21 cellular contexts compared by ENCODE assay signal in genomic region chr5:7917130-7918123, GRCh38. TPM values are rescaled to one million over a fixed set of nuclear protein-coding genes. Genes with fewer than 3 reads are reported as not detected.
DNase-seq lines count a peak whose midpoint lies in the region; ATAC-seq, FAIRE-seq and TF ChIP-seq lines count a peak whose summit lies in the region.
"Had no signal": no experiment of that assay in that cellular context is flagged by ENCODE, and none has a peak within 500 bp of the region (broad histone marks: within the 10 kb centered on the region; RNA-seq: fewer than 3 reads in every experiment).

No MANE protein-coding gene starts in this region.

- H3K4me3 ChIP-seq in HepG2 (replicated peaks in 1 of 3; ENCODE audit: insufficient read depth in 1 of 3, low read depth in 2 of 3, low read length in 3 of 3), result no peak overlapping the region
- H3K4me3 ChIP-seq in right lobe of liver, result no peak overlapping the region
- H3K4me3 ChIP-seq in K562, result no peak overlapping the region
- H3K4me3 ChIP-seq in osteoblast (ENCODE audit: insufficient read depth, low read length), result no peak overlapping the region
- H3K4me3 ChIP-seq: GM23338, HAP-1 had no signal

- intact Hi-C loops in HepG2 (cut with micrococcal nuclease; ENCODE audit: unreplicated experiment), result no loop called here
- intact Hi-C loops in right lobe of liver (cut with DNase I), result no loop called here
- intact Hi-C loops in K562 (cut with micrococcal nuclease), result no loop called here

- H3K4me1 ChIP-seq in HepG2 (ENCODE audit: insufficient read depth, low read length) (no peaks in the 10 kb centered on the region), right lobe of liver (no peaks in the 10 kb centered on the region), K562 (replicated peaks in 1 of 2; ENCODE audit: control insufficient read depth in 2 of 2, insufficient read depth in 2 of 2, low read length in 2 of 2) (no peaks in the 10 kb centered on the region), osteoblast (ENCODE audit: insufficient read depth, low read length) (peaks cover 17% of the 10 kb centered on the region)
- H3K4me1 ChIP-seq: HAP-1 had no signal

- no peak overlapping the region for H3K9ac ChIP-seq in HepG2 (ENCODE audit: insufficient read depth, low read depth, low read length)
- no peak overlapping the region for H3K9ac ChIP-seq in K562 (ENCODE audit: insufficient read depth in 1 of 2, low read depth in 2 of 2, low read length in 2 of 2)

- in situ Hi-C loops in HepG2 (cut with HindIII; ENCODE audit: extremely low pct_ligation_motif_present, low pct_unique_long_range_greater_than_20kb), result no loop called here
- in situ Hi-C loops in K562 (cut with MboI), result no loop called here

- no peak overlapping the region for H3K4me2 ChIP-seq in HepG2 (ENCODE audit: low read depth, low read length)
- H3K4me2 ChIP-seq in K562 (ENCODE audit: insufficient read depth, low read length), result no peak overlapping the region
- H3K4me2 ChIP-seq in osteoblast (ENCODE audit: insufficient read depth, low read length), result no peak overlapping the region
- H3K4me2 ChIP-seq: GM23338 had no signal

- CTCF ChIA-PET in HepG2 (lab: Yijun Ruan, JAX; ENCODE audit: low intra/inter-chr PET ratio, low total read pairs) (no interaction called here), K562 (lab: Yijun Ruan, JAX; ENCODE audit: low intra/inter-chr PET ratio) (no interaction called here)

- TF ChIP-seq RAD21 in HepG2 (CRISPR knock-in tag; IDR thresholded peaks at IDR 0.05), result no peak
- TF ChIP-seq RAD21 in K562 (CRISPR knock-in tag; conservative IDR thresholded peaks at IDR 0.05 in 1 of 2, IDR thresholded peaks at IDR 0.05 in 1 of 2), result no peak

- BruUV-seq in HepG2 (replicated peaks; lab: Mats Ljungman, UMichigan), result no TSS peak
- BruUV-seq in K562 (replicated peaks; lab: Mats Ljungman, UMichigan), result no TSS peak

- H3K27me3 ChIP-seq in HepG2 (ENCODE audit: control insufficient read depth in 1 of 2, insufficient read depth in 2 of 2, low read length in 2 of 2) (no peaks in the 10 kb centered on the region), right lobe of liver (no peaks in the 10 kb centered on the region), K562 (ENCODE audit: control insufficient read depth in 2 of 2, insufficient read depth in 2 of 2, low read length in 2 of 2) (no peaks in the 10 kb centered on the region), osteoblast (ENCODE audit: insufficient read depth, low read length) (no peaks in the 10 kb centered on the region)

- H4K20me1 ChIP-seq in HepG2 (ENCODE audit: insufficient read depth, low read length) (no peaks in the 10 kb centered on the region), K562 (replicated peaks; ENCODE audit: control insufficient read depth, insufficient read depth, low read length) (no peaks in the 10 kb centered on the region), osteoblast (ENCODE audit: insufficient read depth, low read length) (no peaks in the 10 kb centered on the region)

- ATAC-seq in HepG2, result no peak
- no peak for ATAC-seq in right lobe of liver
- no peak; the same call in 1 of the 3 replicates for ATAC-seq in K562
- no peak for ATAC-seq in GM21528 (IDR thresholded peaks at IDR 0.05; ENCODE audit: low FRiP score, unreplicated experiment)
- ATAC-seq: GM23338 had no signal

- H3K9me3 ChIP-seq in HepG2 (ENCODE audit: low read length) (peaks cover 9% of the 10 kb centered on the region; the same call in 1 of the 2 replicates), right lobe of liver (no peaks in the 10 kb centered on the region), K562 (replicated peaks; ENCODE audit: control insufficient read depth, insufficient read depth, low read depth, low read length) (no peaks in the 10 kb centered on the region), osteoblast (ENCODE audit: low read depth, low read length) (peaks cover under 1% of the 10 kb centered on the region)
- H3K9me3 ChIP-seq: HAP-1 had no signal

- H2AFZ ChIP-seq in HepG2 (ENCODE audit: low read length), result no peak overlapping the region
- no peak overlapping the region for H2AFZ ChIP-seq in K562 (ENCODE audit: low read depth, low read length)
- H2AFZ ChIP-seq in osteoblast (ENCODE audit: low read length), result no peak overlapping the region
- H2AFZ ChIP-seq: GM23338 had no signal

- TF ChIP-seq EP300 in HepG2 (IDR thresholded peaks at IDR 0.05; ENCODE audit: low read depth in 2 of 2, low read length in 2 of 2), result no peak
- TF ChIP-seq EP300 in HepG2 (CRISPR knock-in tag; IDR thresholded peaks at IDR 0.05; ENCODE audit: borderline replicate concordance), result no peak
- no peak for TF ChIP-seq EP300 in K562 (IDR thresholded peaks at IDR 0.05; ENCODE audit: low read length)

- FAIRE-seq in HepG2 (lab: Jason Lieb, UNC) (no peak), K562 (lab: Jason Lieb, UNC) (no peak)
- FAIRE-seq: A204.1, G401.6, GM12892 had no signal

- no peaks in the 10 kb centered on the region for H3K9me1 ChIP-seq in K562 (ENCODE audit: control insufficient read depth, insufficient read depth, low read length)

- POLR2A ChIA-PET in HepG2 (lab: Yijun Ruan, JAX) (no interaction called here), K562 (lab: Yijun Ruan, JAX) (interaction anchor here (1.1 kb wide), 1 partner anchor 10 kb away, joined by 3 read pairs; no protein-coding TSS in a partner anchor)

- DNase-seq in HepG2 (ENCODE audit: low spot score), result no peak
- no peak for DNase-seq in right lobe of liver
- no peak for DNase-seq in K562 (ENCODE audit: extremely low read depth in 1 of 4, low spot score in 3 of 4)
- DNase-seq in osteoblast (ENCODE audit: insufficient read length, low spot score, missing footprints), result no peak
- DNase-seq in AG20443 (ENCODE audit: low spot score), result no peak
- no peak for DNase-seq in DMS79 (lab: John Stamatoyannopoulos, UW)
- no peak for DNase-seq in NCI-H748 treated with DMSO at 0.1 percent for 48 hours (lab: John Stamatoyannopoulos, UW)
- DNase-seq: ACHN; C1 segment of cervical spinal cord; Calu3; CD4-positive, alpha-beta memory T cell; COR-L47; DND-41; HFFc6 had no signal

- H3K36me3 ChIP-seq in HepG2 (replicated peaks in 1 of 2; ENCODE audit: control insufficient read depth in 1 of 2, insufficient read depth in 2 of 2, low read length in 2 of 2), result no peaks in the 10 kb centered on the region
- H3K36me3 ChIP-seq in right lobe of liver, result no peaks in the 10 kb centered on the region
- H3K36me3 ChIP-seq in K562 (ENCODE audit: control insufficient read depth, insufficient read depth, low read length), result no peaks in the 10 kb centered on the region
- H3K36me3 ChIP-seq in osteoblast (ENCODE audit: insufficient read depth, low read length), result no peaks in the 10 kb centered on the region
- H3K36me3 ChIP-seq: HAP-1 had no signal

- H3K79me2 ChIP-seq in HepG2 (ENCODE audit: insufficient read depth, low read length) (no peaks in the 10 kb centered on the region), K562 (ENCODE audit: control insufficient read depth, insufficient read depth, low read length) (no peaks in the 10 kb centered on the region), osteoblast (ENCODE audit: insufficient read depth, low read length) (no peaks in the 10 kb centered on the region)

- H3K27ac ChIP-seq in HepG2 (ENCODE audit: extremely low read length, insufficient read depth, low read length) (no peak overlapping the region), right lobe of liver (no peak overlapping the region), K562 (ENCODE audit: extremely low read depth, low read depth, low read length) (no peak overlapping the region), osteoblast (ENCODE audit: low read depth, low read length) (peak overlapping the region; percentile 78)
- H3K27ac ChIP-seq: 22Rv1 had no signal

- WGBS in HepG2 (ENCODE audit: low lambda C conversion rate), result 4% methylated on average over 5 of the region's 5 CpGs
- 46% methylated on average over 5 of the region's 5 CpGs for WGBS in right lobe of liver (ENCODE audit: insufficient coverage, low coverage, low lambda C conversion rate, missing lambda C conversion rate)
- WGBS in K562 (ENCODE audit: insufficient coverage, low coverage, missing lambda C conversion rate), result 7% methylated on average over 5 of the region's 5 CpGs

- TF ChIP-seq POLR2A in HepG2 (IDR thresholded peaks at IDR 0.05; ENCODE audit: insufficient read depth in 1 of 2, low read depth in 2 of 2, low read length in 2 of 2), result no peak
- TF ChIP-seq POLR2A in right lobe of liver (IDR thresholded peaks at IDR 0.05), result no peak
- no peak for TF ChIP-seq POLR2A in K562 (conservative IDR thresholded peaks at IDR 0.05)

- no peak for TF ChIP-seq CTCF in HepG2 (CRISPR knock-in tag; IDR thresholded peaks at IDR 0.05)
- no peak for TF ChIP-seq CTCF in right lobe of liver (IDR thresholded peaks at IDR 0.05)
- no peak for TF ChIP-seq CTCF in K562 (IDR thresholded peaks at IDR 0.05 in 2 of 3, conservative IDR thresholded peaks at IDR 0.05 in 1 of 3; ENCODE audit: insufficient read depth in 2 of 3, low read depth in 1 of 3, low read length in 3 of 3)
- no peak for TF ChIP-seq CTCF in osteoblast (IDR thresholded peaks at IDR 0.05; ENCODE audit: extremely low read depth, low read depth, low read length)

RNA-seq across cellular contexts. Expression of gene MTRR, which starts 48.5 kb away (rescaled TPM):
- 39.2 and 43.1 TPM in 2 replicates for total RNA-seq in HepG2 (2016; rRNA removed; fragmentation: Illumina TruSeq; extraction: Trizol)
- 9.6 and 9.7 TPM in 2 replicates for total RNA-seq in HepG2 (2016; cell fraction: cytosol; rRNA removed; fragmentation: Illumina TruSeq; extraction: Trizol; ENCODE audit: low read depth)
- total RNA-seq in HepG2 (2016; cell fraction: insoluble cytoplasmic fraction; rRNA removed; fragmentation: Illumina TruSeq; extraction: Trizol), result 44.7 and 46.0 TPM in 2 replicates
- 19.2 TPM in 2 replicates for total RNA-seq in HepG2 (2016; cell fraction: membrane; rRNA removed; fragmentation: Illumina TruSeq; extraction: Trizol)
- 73.8 and 83.7 TPM in 2 replicates for total RNA-seq in HepG2 (2016; cell fraction: nucleus; rRNA removed; fragmentation: Illumina TruSeq; extraction: Trizol)
- 53.9 and 59.2 TPM in 2 replicates for polyA plus RNA-seq in HepG2 (2011; rRNA removed)
- 24.6 and 29.6 TPM in 2 replicates for polyA plus RNA-seq in HepG2 (2011; cell fraction: cytosol; rRNA removed)
- polyA plus RNA-seq in HepG2 (2011; cell fraction: nucleus; rRNA removed), result 76.6 and 78.8 TPM in 2 replicates
- 27.0 and 30.9 TPM in 2 replicates for polyA plus RNA-seq in HepG2 (2012)
- 5.1 and 6.8 TPM in 2 replicates for polyA plus RNA-seq in HepG2 (2016; cell fraction: cytosol; fragmentation: Illumina TruSeq; extraction: Trizol; ENCODE audit: low read depth)
- 49.7 and 51.4 TPM in 2 replicates for polyA plus RNA-seq in HepG2 (2016; cell fraction: insoluble cytoplasmic fraction; fragmentation: Illumina TruSeq; extraction: Trizol; ENCODE audit: low read depth)
- polyA plus RNA-seq in HepG2 (2016; cell fraction: membrane; fragmentation: Illumina TruSeq; extraction: Trizol; ENCODE audit: low read depth), result 15.2 and 18.8 TPM in 2 replicates
- 66.9 and 74.7 TPM in 2 replicates for polyA plus RNA-seq in HepG2 (2016; cell fraction: nucleus; fragmentation: Illumina TruSeq; extraction: Trizol; ENCODE audit: insufficient read depth, low read depth)
- 87.7 and 260 TPM in 2 replicates for polyA minus RNA-seq in HepG2 (2011; rRNA and poly(A)+ RNA removed; ENCODE audit: low replicate concordance)
- 25.6 and 30.9 TPM in 2 replicates for polyA minus RNA-seq in HepG2 (2011; cell fraction: cytosol; rRNA and poly(A)+ RNA removed)
- polyA minus RNA-seq in HepG2 (2011; cell fraction: nucleus; rRNA and poly(A)+ RNA removed), result 211 and 212 TPM in 2 replicates
- total RNA-seq in right lobe of liver, result 10 to 100 TPM; 31.5 to 42.1 (median 36.7) TPM
- 141 and 235 TPM in 2 replicates for total RNA-seq in K562 (2011; cell fraction: chromatin; rRNA removed; ENCODE audit: low replicate concordance)
- total RNA-seq in K562 (2011; cell fraction: nucleolus; rRNA removed), result 69.2 and 85.0 TPM in 2 replicates
- 104 and 110 TPM in 2 replicates for total RNA-seq in K562 (2011; cell fraction: nucleoplasm; rRNA removed)
- total RNA-seq in K562 (2014; rRNA removed), result 38.4 and 39.3 TPM in 2 replicates
- 59.0 and 65.1 TPM in 2 replicates for total RNA-seq in K562 (2014; rRNA removed; fragmentation: Illumina TruSeq; extraction: Trizol)
- total RNA-seq in K562 (2015; rRNA removed; fragmentation: Illumina TruSeq; extraction: Trizol), result 65.0 and 68.0 TPM in 2 replicates
- 69.6 and 73.5 TPM in 2 replicates for total RNA-seq in K562 (2021)
- polyA plus RNA-seq in K562 (2011; rRNA removed), result 70.9 and 75.8 TPM in 2 replicates
- polyA plus RNA-seq in K562 (2011; cell fraction: cytosol; rRNA removed), result 48.4 and 56.6 TPM in 2 replicates
- 220 and 222 TPM in 2 replicates for polyA plus RNA-seq in K562 (2011; cell fraction: nucleus; rRNA removed)
- polyA plus RNA-seq in K562 (2012), result 25.4 and 48.8 TPM in 2 replicates
- 65.0 and 84.6 TPM in 2 replicates for polyA plus RNA-seq in K562 (2014; fragmentation: Illumina TruSeq; extraction: Trizol)
- polyA plus RNA-seq in K562 (2014; fragmentation: Nextera tagmentation; extraction: Ambion mirVana), result 10 to 100 TPM; 40.4 to 59.4 TPM
- polyA plus RNA-seq in K562 (2014; rRNA removed), result 66.2 and 76.1 TPM in 2 replicates
- 153 and 189 TPM in 2 replicates for polyA minus RNA-seq in K562 (2011; rRNA and poly(A)+ RNA removed)
- 30.7 and 53.2 TPM in 2 replicates for polyA minus RNA-seq in K562 (2011; cell fraction: cytosol; rRNA and poly(A)+ RNA removed)
- polyA minus RNA-seq in K562 (2011; cell fraction: nucleus; rRNA and poly(A)+ RNA removed), result 180 and 255 TPM in 2 replicates
- total RNA-seq in osteoblast, result 36.2 and 36.6 TPM in 2 replicates

RNA-seq across cellular contexts. Expression of gene FASTKD3, which starts 48.6 kb away (rescaled TPM):
- total RNA-seq in HepG2 (2016; rRNA removed; fragmentation: Illumina TruSeq; extraction: Trizol), result 17.8 and 24.8 TPM in 2 replicates
- 7.2 and 7.8 TPM in 2 replicates for total RNA-seq in HepG2 (2016; cell fraction: cytosol; rRNA removed; fragmentation: Illumina TruSeq; extraction: Trizol; ENCODE audit: low read depth)
- total RNA-seq in HepG2 (2016; cell fraction: insoluble cytoplasmic fraction; rRNA removed; fragmentation: Illumina TruSeq; extraction: Trizol), result 16.7 and 28.2 TPM in 2 replicates
- total RNA-seq in HepG2 (2016; cell fraction: membrane; rRNA removed; fragmentation: Illumina TruSeq; extraction: Trizol), result 8.9 and 14.9 TPM in 2 replicates
- 16.4 and 17.2 TPM in 2 replicates for total RNA-seq in HepG2 (2016; cell fraction: nucleus; rRNA removed; fragmentation: Illumina TruSeq; extraction: Trizol)
- 6.3 and 6.9 TPM in 2 replicates for polyA plus RNA-seq in HepG2 (2011; rRNA removed)
- 2.8 and 4.2 TPM in 2 replicates for polyA plus RNA-seq in HepG2 (2011; cell fraction: cytosol; rRNA removed)
- polyA plus RNA-seq in HepG2 (2011; cell fraction: nucleus; rRNA removed), result 4.9 and 9.0 TPM in 2 replicates
- polyA plus RNA-seq in HepG2 (2012), result 6.8 and 8.0 TPM in 2 replicates
- polyA plus RNA-seq in HepG2 (2016; cell fraction: cytosol; fragmentation: Illumina TruSeq; extraction: Trizol; ENCODE audit: low read depth), result 2.4 and 3.0 TPM in 2 replicates
- 21.6 and 23.1 TPM in 2 replicates for polyA plus RNA-seq in HepG2 (2016; cell fraction: insoluble cytoplasmic fraction; fragmentation: Illumina TruSeq; extraction: Trizol; ENCODE audit: low read depth)
- 4.2 and 4.6 TPM in 2 replicates for polyA plus RNA-seq in HepG2 (2016; cell fraction: membrane; fragmentation: Illumina TruSeq; extraction: Trizol; ENCODE audit: low read depth)
- 23.7 and 30.6 TPM in 2 replicates for polyA plus RNA-seq in HepG2 (2016; cell fraction: nucleus; fragmentation: Illumina TruSeq; extraction: Trizol; ENCODE audit: insufficient read depth, low read depth)
- polyA minus RNA-seq in HepG2 (2011; rRNA and poly(A)+ RNA removed; ENCODE audit: low replicate concordance), result 1.4 and 11.6 TPM in 2 replicates
- polyA minus RNA-seq in HepG2 (2011; cell fraction: cytosol; rRNA and poly(A)+ RNA removed), result 3.3 and 3.9 TPM in 2 replicates
- polyA minus RNA-seq in HepG2 (2011; cell fraction: nucleus; rRNA and poly(A)+ RNA removed), result 12.0 and 15.3 TPM in 2 replicates
- total RNA-seq in right lobe of liver, result 1 to 10 TPM; 3.8 to 9.6 (median 6.1) TPM
- total RNA-seq in K562 (2011; cell fraction: chromatin; rRNA removed; ENCODE audit: low replicate concordance), result 19.7 and 48.9 TPM in 2 replicates
- total RNA-seq in K562 (2011; cell fraction: nucleolus; rRNA removed), result 10.4 and 11.2 TPM in 2 replicates
- 16.4 and 16.6 TPM in 2 replicates for total RNA-seq in K562 (2011; cell fraction: nucleoplasm; rRNA removed)
- total RNA-seq in K562 (2014; rRNA removed), result 13.7 and 17.1 TPM in 2 replicates
- 50.0 and 57.7 TPM in 2 replicates for total RNA-seq in K562 (2014; rRNA removed; fragmentation: Illumina TruSeq; extraction: Trizol)
- 44.0 and 47.5 TPM in 2 replicates for total RNA-seq in K562 (2015; rRNA removed; fragmentation: Illumina TruSeq; extraction: Trizol)
- total RNA-seq in K562 (2021), result 20.2 and 22.1 TPM in 2 replicates
- polyA plus RNA-seq in K562 (2011; rRNA removed), result 24.5 and 33.7 TPM in 2 replicates
- 7.0 and 11.5 TPM in 2 replicates for polyA plus RNA-seq in K562 (2011; cell fraction: cytosol; rRNA removed)
- 19.1 and 22.9 TPM in 2 replicates for polyA plus RNA-seq in K562 (2011; cell fraction: nucleus; rRNA removed)
- polyA plus RNA-seq in K562 (2012), result 12.9 and 22.5 TPM in 2 replicates
- 47.9 and 48.0 TPM in 2 replicates for polyA plus RNA-seq in K562 (2014; fragmentation: Illumina TruSeq; extraction: Trizol)
- polyA plus RNA-seq in K562 (2014; fragmentation: Nextera tagmentation; extraction: Ambion mirVana), result 100 to 1,000 TPM; 127 to 149 TPM
- polyA plus RNA-seq in K562 (2014; rRNA removed), result 34.4 and 37.1 TPM in 2 replicates
- polyA minus RNA-seq in K562 (2011; rRNA and poly(A)+ RNA removed), result 25.0 and 25.4 TPM in 2 replicates
- polyA minus RNA-seq in K562 (2011; cell fraction: cytosol; rRNA and poly(A)+ RNA removed), result 5.3 and 5.9 TPM in 2 replicates
- 15.2 and 24.5 TPM in 2 replicates for polyA minus RNA-seq in K562 (2011; cell fraction: nucleus; rRNA and poly(A)+ RNA removed)
- 10.9 and 13.6 TPM in 2 replicates for total RNA-seq in osteoblast

Comparison
In these comparisons a context has a peak if more than half of its experiments do, and no peak if none do; other contexts are left out.
1. Of the 241 proteins assayed by ChIP-seq in both HepG2 and K562: peak only in HepG2: MAFF; only in K562: CEBPB, CEBPG and MAFG; in both: none; in neither: 235; mixed calls (peak in some experiments, not most) for 2.